ENCODE assay signal across 8 cellular contexts in genomic region chr19:18542936-18543813, GRCh38. TPM values are rescaled to one million over a fixed set of nuclear protein-coding genes. Genes with fewer than 3 reads are reported as not detected.
DNase-seq lines count a peak whose midpoint lies in the region; ATAC-seq and TF ChIP-seq lines count a peak whose summit lies in the region.

FKBP8 (minus strand) TSS chr19:18543573; CDS start chr19:18541970, 1,603 bp downstream.

- H3K27ac Mint-ChIP-seq in activated T-helper 17 cell treated with anti-CD3 and anti-CD28 coated beads, Interleukin-2, amount 50 U/mL, for 72 hours: peak within 1 kb of the TSS; percentile 98
- H3K27ac Mint-ChIP-seq in naive thymus-derived CD8-positive, alpha-beta T cell: peak within 1 kb of the TSS; percentile 90 to 98 (median 95)
- H3K27ac Mint-ChIP-seq in stimulated activated memory B cell treated with anti-CD40 and anti-IgM and Interleukin-4, amounts not matched to agents 10 μg/mL and 1 μg/mL and 100 μg/mL, for 72 hours: peak within 1 kb of the TSS; percentile 95

- peaks cover 51% of the 10 kb centered on the region for H3K36me3 Mint-ChIP-seq in activated T-helper 17 cell treated with anti-CD3 and anti-CD28 coated beads, Interleukin-2, amount 50 U/mL, for 72 hours (ENCODE audit: low read depth)
- H3K36me3 Mint-ChIP-seq in naive thymus-derived CD8-positive, alpha-beta T cell: peaks cover 0 to 31% (median 2%) of the 10 kb centered on the region in 3 donors
- peaks cover 17% of the 10 kb centered on the region for H3K36me3 Mint-ChIP-seq in stimulated activated memory B cell treated with anti-CD40 and anti-IgM and Interleukin-4, amounts not matched to agents 10 μg/mL and 1 μg/mL and 100 μg/mL, for 72 hours

- peak within 1 kb of the TSS; percentile 66 to 79 (median 68) for H3K4me3 ChIP-seq in fibroblast of lung (replicated peaks in 1 of 4; ENCODE audit: control extremely low read depth in 1 of 4, insufficient read depth in 1 of 4, low read depth in 3 of 4, low read length in 4 of 4)

- H3K9ac ChIP-seq in fibroblast of lung (ENCODE audit: insufficient read depth, low read length): peak within 1 kb of the TSS; percentile 75

- H2AFZ ChIP-seq in fibroblast of lung (ENCODE audit: low read length): peak within 1 kb of the TSS; percentile 72

- no peaks in the 10 kb centered on the region for H3K9me3 Mint-ChIP-seq in activated T-helper 17 cell treated with anti-CD3 and anti-CD28 coated beads, Interleukin-2, amount 50 U/mL, for 72 hours
- H3K9me3 Mint-ChIP-seq in naive thymus-derived CD8-positive, alpha-beta T cell: no peaks in the 10 kb centered on the region
- H3K9me3 Mint-ChIP-seq in stimulated activated memory B cell treated with anti-CD40 and anti-IgM and Interleukin-4, amounts not matched to agents 10 μg/mL and 1 μg/mL and 100 μg/mL, for 72 hours: no peaks in the 10 kb centered on the region

- peak; percentile 90 for ATAC-seq in GM21825 (IDR thresholded peaks at IDR 0.05; ENCODE audit: unreplicated experiment)
- ATAC-seq in activated T-helper 17 cell treated with anti-CD3 and anti-CD28 coated beads, Interleukin-2, amount 50 U/mL, for 72 hours (replicated peaks): peak; percentile 90
- peak; percentile 98 for ATAC-seq in naive thymus-derived CD8-positive, alpha-beta T cell
- ATAC-seq in stimulated activated memory B cell treated with anti-CD40 and anti-IgM and Interleukin-4, amounts not matched to agents 10 μg/mL and 1 μg/mL and 100 μg/mL, for 72 hours: peak; percentile 97

- no peaks in the 10 kb centered on the region for H3K27me3 ChIP-seq in fibroblast of lung (ENCODE audit: control insufficient read depth, insufficient read depth, low read length)

- peaks cover 15% of the 10 kb centered on the region for H3K79me2 ChIP-seq in fibroblast of lung (ENCODE audit: control insufficient read depth, insufficient read depth, low read length)

- POLR2A ChIA-PET in RWPE1 (lab: Yijun Ruan, JAX; ENCODE audit: low non-redundant PET): interaction anchor here (1.6 kb wide), 1 partner anchor 46 kb away, joined by 6 read pairs; no protein-coding TSS in a partner anchor
- POLR2A ChIA-PET in naive thymus-derived CD8-positive, alpha-beta T cell (lab: Charles Lee): interaction anchor here (0.6 to 2.8 kb wide), 19 partner anchors 10 to 694 kb away, joined by 3 to 29 read pairs (median 6); partner anchors contain the start of genes ELL, KXD1, REX1BD and UBA52

- TF ChIP-seq CTCF in RWPE1 (conservative IDR thresholded peaks at IDR 0.05; ENCODE audit: low read depth) (no peak), fibroblast of lung (conservative IDR thresholded peaks at IDR 0.05 in 1 of 2, IDR thresholded peaks at IDR 0.05 in 1 of 2; ENCODE audit: low read depth in 1 of 2, low read length in 2 of 2) (no peak)

- H3K27me3 Mint-ChIP-seq in activated T-helper 17 cell treated with anti-CD3 and anti-CD28 coated beads, Interleukin-2, amount 50 U/mL, for 72 hours: no peaks in the 10 kb centered on the region
- no peaks in the 10 kb centered on the region for H3K27me3 Mint-ChIP-seq in naive thymus-derived CD8-positive, alpha-beta T cell
- no peaks in the 10 kb centered on the region for H3K27me3 Mint-ChIP-seq in stimulated activated memory B cell treated with anti-CD40 and anti-IgM and Interleukin-4, amounts not matched to agents 10 μg/mL and 1 μg/mL and 100 μg/mL, for 72 hours

- H3K27ac ChIP-seq in RWPE1 (peak within 1 kb of the TSS; percentile 86), fibroblast of lung (ENCODE audit: insufficient read depth, low read length) (peak within 1 kb of the TSS; percentile 64)

- peaks cover 20% of the 10 kb centered on the region for H3K36me3 ChIP-seq in fibroblast of lung (ENCODE audit: control insufficient read depth, insufficient read depth, low read length)

- H3K4me1 ChIP-seq in fibroblast of lung (ENCODE audit: control insufficient read depth, extremely low read depth, insufficient read depth, low read length): peaks cover 4% of the 10 kb centered on the region

- peak within 1 kb of the TSS; percentile 96 for H3K4me3 Mint-ChIP-seq in activated T-helper 17 cell treated with anti-CD3 and anti-CD28 coated beads, Interleukin-2, amount 50 U/mL, for 72 hours
- H3K4me3 Mint-ChIP-seq in naive thymus-derived CD8-positive, alpha-beta T cell: peak within 1 kb of the TSS; percentile 86 to 94 (median 92)
- peak within 1 kb of the TSS; percentile 92 for H3K4me3 Mint-ChIP-seq in stimulated activated memory B cell treated with anti-CD40 and anti-IgM and Interleukin-4, amounts not matched to agents 10 μg/mL and 1 μg/mL and 100 μg/mL, for 72 hours

- no peaks in the 10 kb centered on the region for H3K9me3 ChIP-seq in fibroblast of lung (ENCODE audit: control insufficient read depth, insufficient read depth, low read depth, low read length)

- peak; percentile 53 for DNase-seq in DMS153 treated with DMSO at 0.1 percent for 48 hours (lab: John Stamatoyannopoulos, UW; ENCODE audit: unreplicated experiment)
- DNase-seq in Kasumi-1 (lab: John Stamatoyannopoulos, UW): peak; percentile 79 to 84
- DNase-seq in RWPE1 (ENCODE audit: low spot score): peak; percentile 98
- DNase-seq in fibroblast of lung (ENCODE audit: low read depth in 2 of 2): peak; percentile 82 to 85
- peak; percentile 85 to 96 (median 91) for DNase-seq in naive thymus-derived CD8-positive, alpha-beta T cell

- peaks cover 6% of the 10 kb centered on the region for H3K4me1 Mint-ChIP-seq in activated T-helper 17 cell treated with anti-CD3 and anti-CD28 coated beads, Interleukin-2, amount 50 U/mL, for 72 hours
- H3K4me1 Mint-ChIP-seq in naive thymus-derived CD8-positive, alpha-beta T cell: peaks cover 7 to 36% (median 30%) of the 10 kb centered on the region in 4 donors
- peaks cover 24% of the 10 kb centered on the region for H3K4me1 Mint-ChIP-seq in stimulated activated memory B cell treated with anti-CD40 and anti-IgM and Interleukin-4, amounts not matched to agents 10 μg/mL and 1 μg/mL and 100 μg/mL, for 72 hours

- CTCF ChIA-PET in RWPE1 (lab: Yijun Ruan, JAX): interaction anchor here (0.6 to 1.0 kb wide), 3 partner anchors 11 to 92 kb away, joined by 3 to 5 read pairs (median 4); partner anchors contain the start of gene REX1BD

- no peaks in the 10 kb centered on the region for H4K20me1 ChIP-seq in fibroblast of lung (ENCODE audit: control insufficient read depth, extremely low read depth, insufficient read depth, low read length)

- H3K4me2 ChIP-seq in fibroblast of lung (ENCODE audit: extremely low read depth, insufficient read depth, low read length): peak within 1 kb of the TSS; percentile 97

RNA-seq across cellular contexts. Expression of gene FKBP8, which starts in this region (rescaled TPM):
- total RNA-seq in activated T-helper 17 cell treated with anti-CD3 and anti-CD28 coated beads, Interleukin-2, amount 50 U/mL, for 72 hours: 100 to 1,000 TPM; 222 to 320 TPM
- 230 and 289 TPM in 2 replicates for total RNA-seq in fibroblast of lung
- 128 and 135 TPM in 2 replicates for polyA plus RNA-seq in fibroblast of lung
- 268 and 272 TPM in 2 replicates for polyA plus RNA-seq in fibroblast of lung (2012)
- polyA minus RNA-seq in fibroblast of lung (ENCODE audit: low replicate concordance): 98.0 and 170 TPM in 2 replicates
- total RNA-seq in naive thymus-derived CD8-positive, alpha-beta T cell: 100 to 1,000 TPM; 235 to 236 TPM
- polyA plus RNA-seq in naive thymus-derived CD8-positive, alpha-beta T cell: 100 to 1,000 TPM in 2 of 3 donors, 10 to 100 TPM in 1; 87.0 to 125 (median 106) TPM

Comparison
In these comparisons a context has a peak if more than half of its experiments do, and no peak if none do; other contexts are left out.
1. Peak in every context shown above with its lines: DNase-seq, ATAC-seq, H3K4me3 ChIP-seq and H3K27ac ChIP-seq.